Comparison of ENCODE assay signal across 19 cellular contexts in the genomic region with DNA sequence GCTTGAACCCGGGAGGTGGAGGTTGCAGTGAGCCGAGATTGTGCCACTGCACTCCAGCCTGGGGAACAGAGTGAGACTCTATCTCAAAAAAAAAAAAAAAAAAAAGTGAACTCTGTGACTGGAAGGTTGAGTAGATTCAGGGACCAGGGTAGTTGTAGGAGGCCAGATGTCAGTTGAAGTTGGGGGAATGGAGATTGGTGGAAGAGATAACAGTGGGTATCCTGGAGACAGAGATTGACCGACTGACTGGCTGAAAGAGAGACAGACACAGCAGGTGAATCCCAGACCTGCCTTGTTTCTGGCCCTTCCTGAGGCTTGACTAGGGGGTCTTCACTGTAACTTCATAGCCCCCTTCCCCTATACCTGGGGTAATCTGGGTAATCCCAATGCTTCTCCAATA. TPM values are rescaled to one million over a fixed set of nuclear protein-coding genes. Genes with fewer than 3 reads are reported as not detected.
A peak's percentile ranks its signal among the peaks of the same experiment; 100 is the strongest.
DNase-seq lines count a peak whose midpoint lies in the region; ATAC-seq, FAIRE-seq and TF ChIP-seq lines count a peak whose summit lies in the region.
"Had no signal": no experiment of that assay in that cellular context is flagged by ENCODE, and none has a peak within 500 bp of the region (broad histone marks: within the 10 kb centered on the region; RNA-seq: fewer than 3 reads in every experiment).

No MANE protein-coding gene starts in this region.

- RAD21 ChIA-PET in GM12878 (lab: Charles Lee; ENCODE audit: unreplicated experiment), result interaction anchor here (0.5 to 4.4 kb wide), 9 partner anchors 21 to 348 kb away, joined by 3 to 67 read pairs (median 14); a partner anchor contains a TSS

- POLR2A ChIA-PET in GM12878 (lab: Charles Lee), result interaction anchor here (0.7 to 2.3 kb wide), 5 partner anchors 21 to 349 kb away, joined by 4 to 18 read pairs (median 7); a partner anchor contains a TSS

- in situ Hi-C loops in GM12878 (cut with MboI) (loop anchor here (5.0 kb wide), 2 partner anchors 195 to 290 kb away; no protein-coding TSS in a partner anchor), GM23248 (cut with MboI) (no loop called here)

- peak overlapping the region; percentile 81 for H3K4me2 ChIP-seq in OCI-LY3 (ENCODE audit: low read length)
- peak overlapping the region; percentile 80 for H3K4me2 ChIP-seq in GM12878 (ENCODE audit: control insufficient read depth, insufficient read depth)
- no peak overlapping the region for H3K4me2 ChIP-seq in GM23248 (ENCODE audit: unreplicated experiment)

- H3K36me3 ChIP-seq in OCI-LY3 (replicated peaks; ENCODE audit: low read depth, low read length), result no peaks in the 10 kb centered on the region
- H3K36me3 ChIP-seq in GM12878 (ENCODE audit: control insufficient read depth in 2 of 2, insufficient read depth in 2 of 2, low read length in 1 of 2), result no peaks in the 10 kb centered on the region
- H3K36me3 ChIP-seq in GM23248 (ENCODE audit: low read depth), result no peaks in the 10 kb centered on the region
- H3K36me3 ChIP-seq: BLaER1, HAP-1 had no signal

- H2AFZ ChIP-seq in OCI-LY3 (ENCODE audit: low read depth, low read length), result no peak overlapping the region
- H2AFZ ChIP-seq in GM12878 (ENCODE audit: control insufficient read depth, low read depth, low read length), result no peak overlapping the region
- H2AFZ ChIP-seq in GM23248, result no peak overlapping the region

- FAIRE-seq in GM12878 (lab: Jason Lieb, UNC), result no peak
- FAIRE-seq: HepG2 had no signal

- H3K9me3 ChIP-seq in OCI-LY3 (ENCODE audit: insufficient read depth, low read length) (no peaks in the 10 kb centered on the region), GM12878 (replicated peaks; ENCODE audit: control insufficient read depth, insufficient read depth, low read length) (no peaks in the 10 kb centered on the region), GM23248 (ENCODE audit: low read depth) (no peaks in the 10 kb centered on the region)
- H3K9me3 ChIP-seq: BLaER1, HAP-1 had no signal

- no peak for TF ChIP-seq EP300 in GM12878 (IDR thresholded peaks at IDR 0.05; ENCODE audit: borderline replicate concordance in 1 of 2, control insufficient read depth in 1 of 2, low read depth in 2 of 2, low read length in 2 of 2)

- BruUV-seq in GM12878 (replicated peaks; lab: Mats Ljungman, UMichigan), result no TSS peak

- H3K27ac ChIP-seq in OCI-LY3 (ENCODE audit: low read length), result no peak overlapping the region
- peak overlapping the region; percentile 86 for H3K27ac ChIP-seq in GM12878 (ENCODE audit: control insufficient read depth, insufficient read depth)
- no peak overlapping the region for H3K27ac ChIP-seq in GM23248
- H3K27ac ChIP-seq: BLaER1 had no signal

- peak; percentile 7 for DNase-seq in activated CD8-positive, alpha-beta memory T cell treated with anti-CD3 and anti-CD28 coated beads for 24 hours
- DNase-seq in activated CD8-positive, alpha-beta memory T cell treated with anti-CD3 and anti-CD28 coated beads, Interleukin-2, amount 50 U/mL, for 4 hours, result no peak
- no peak for DNase-seq in GM12878 (ENCODE audit: low read depth, low spot score)
- DNase-seq in NCI-H526 (lab: John Stamatoyannopoulos, UW), result no peak
- DNase-seq in GM23248, result no peak
- no peak for DNase-seq in GM10266 (ENCODE audit: extremely low spot score)
- DNase-seq: 8988T; CD4-positive, alpha-beta memory T cell; DMS153; DMS79 had no signal

- CTCF ChIA-PET in GM12878 (lab: Yijun Ruan, JAX), result interaction anchor here (0.6 to 4.5 kb wide), 6 partner anchors 21 to 444 kb away, joined by 3 to 119 read pairs (median 8); no protein-coding TSS in a partner anchor

- TF ChIP-seq POLR2A in GM12878 (IDR thresholded peaks at IDR 0.05; ENCODE audit: low read depth, low read length), result no peak

- H3K27me3 ChIP-seq in OCI-LY3 (ENCODE audit: low read depth, low read length) (peaks cover 14% of the 10 kb centered on the region), GM12878 (replicated peaks in 1 of 2; ENCODE audit: control insufficient read depth in 2 of 2, insufficient read depth in 2 of 2, low read length in 1 of 2) (no peaks in the 10 kb centered on the region), GM23248 (replicated peaks; ENCODE audit: insufficient read depth) (no peaks in the 10 kb centered on the region)
- H3K27me3 ChIP-seq: BLaER1 had no signal

- peak overlapping the region; percentile 80 for H3K4me3 ChIP-seq in OCI-LY3 (ENCODE audit: low read length)
- no peak overlapping the region for H3K4me3 ChIP-seq in GM12878
- H3K4me3 ChIP-seq in GM23248, result no peak overlapping the region
- H3K4me3 ChIP-seq: BLaER1, HAP-1 had no signal

- H3K9ac ChIP-seq in OCI-LY3 (ENCODE audit: low read length) (peak overlapping the region; percentile 64; the same call in 1 of the 2 replicates), GM12878 (ENCODE audit: control insufficient read depth, insufficient read depth, low read length) (no peak overlapping the region), GM23248 (no peak overlapping the region)
- H3K9ac ChIP-seq: BLaER1 had no signal

- whole genome bisulfite sequencing in GM12878 (ENCODE audit: insufficient coverage, insufficient replicate concordance, low lambda C conversion rate, missing lambda C conversion rate), result 98% methylated on average over 3 of the region's 3 CpGs
- WGBS in GM23248 (ENCODE audit: low coverage in 1 of 2, low lambda C conversion rate in 2 of 2, missing lambda C conversion rate in 2 of 2), 2 experiments, result 80 to 87% methylated on average over 3 of the region's 3 CpGs

- SMC1A ChIA-PET in GM12878 (lab: Charles Lee; ENCODE audit: uncharacterized antibody, unreplicated experiment), result interaction anchor here (0.7 to 4.8 kb wide), 10 partner anchors 8 to 391 kb away, joined by 3 to 97 read pairs (median 12); a partner anchor contains a TSS

- no peaks in the 10 kb centered on the region for H3K79me2 ChIP-seq in OCI-LY3 (ENCODE audit: low read length)
- H3K79me2 ChIP-seq in GM12878 (ENCODE audit: control insufficient read depth, insufficient read depth, low read length), result no peaks in the 10 kb centered on the region
- H3K79me2 ChIP-seq in GM23248 (ENCODE audit: insufficient read depth), result no peaks in the 10 kb centered on the region

- no peak for TF ChIP-seq CTCF in OCI-LY3 (IDR thresholded peaks at IDR 0.05; ENCODE audit: low read depth, low read length)
- TF ChIP-seq CTCF in GM12878 (IDR thresholded peaks at IDR 0.05 in 2 of 3, conservative IDR thresholded peaks at IDR 0.05 in 1 of 3; ENCODE audit: control insufficient read depth in 2 of 3, extremely low read depth in 1 of 3, insufficient read depth in 1 of 3, low read depth in 3 of 3, low read length in 3 of 3), result no peak
- TF ChIP-seq CTCF in GM10266 (IDR thresholded peaks at IDR 0.05; ENCODE audit: control insufficient read depth, insufficient read depth, low read depth, missing control alignments), result no peak

- peaks cover 23% of the 10 kb centered on the region for H3K4me1 ChIP-seq in OCI-LY3 (ENCODE audit: low read length)
- peaks cover 34% of the 10 kb centered on the region for H3K4me1 ChIP-seq in GM12878 (ENCODE audit: control insufficient read depth, insufficient read depth, low read length)
- H3K4me1 ChIP-seq in GM23248 (ENCODE audit: insufficient read depth), result 0 out of 2 replicates have a peak, but pooled peaks cover 5% of the 10 kb centered on the region

- no peak for ATAC-seq in GM12878
- ATAC-seq: HepG2 had no signal

- no peaks in the 10 kb centered on the region for H3K9me2 ChIP-seq in GM23248 (ENCODE audit: insufficient read depth)

- no peaks in the 10 kb centered on the region for H4K20me1 ChIP-seq in OCI-LY3 (ENCODE audit: insufficient read depth, low read length)
- no peaks in the 10 kb centered on the region for H4K20me1 ChIP-seq in GM12878 (ENCODE audit: control insufficient read depth, insufficient read depth)
- H4K20me1 ChIP-seq in GM23248 (ENCODE audit: insufficient read depth), result no peaks in the 10 kb centered on the region
- H4K20me1 ChIP-seq: BLaER1 had no signal

- no peaks in the 10 kb centered on the region; the same call in 1 of the 2 replicates for H3F3A ChIP-seq in GM23248 (ENCODE audit: insufficient read depth)

- TF ChIP-seq RAD21 in GM12878 (IDR thresholded peaks at IDR 0.05; ENCODE audit: insufficient read depth, low read depth, low read length), result no peak

- intact Hi-C loops in GM12878 (cut with micrococcal nuclease; ENCODE audit: unreplicated experiment), result loop anchor here (2.0 to 5.0 kb wide), 4 partner anchors 21 to 365 kb away; a partner anchor contains a TSS

RNA-seq across cellular contexts. Expression of a gene that starts 22.1 kb away (rescaled TPM):
- total RNA-seq in GM12878 (2013; cell fraction: nucleolus; rRNA removed), result not detected in 2 replicates
- not detected in 2 replicates for total RNA-seq in GM12878 (2014; rRNA removed)
- not detected in 2 replicates for total RNA-seq in GM12878 (2014; rRNA removed; fragmentation: Illumina TruSeq; extraction: Trizol)
- total RNA-seq in GM12878 (2021), result not detected in 2 replicates
- not detected for polyA plus RNA-seq in GM12878 (2011; ENCODE audit: low read depth)
- not detected in 2 replicates for polyA plus RNA-seq in GM12878 (2011; rRNA removed)
- not detected in 2 replicates for polyA plus RNA-seq in GM12878 (2011; cell fraction: cytosol; rRNA removed)
- not detected in 2 replicates for polyA plus RNA-seq in GM12878 (2011; cell fraction: nucleus; rRNA removed)
- polyA plus RNA-seq in GM12878 (2012), result not detected in 2 replicates
- polyA plus RNA-seq in GM12878 (2014; fragmentation: Illumina TruSeq; extraction: Trizol), result not detected in 2 replicates
- polyA plus RNA-seq in GM12878 (2014; fragmentation: Nextera tagmentation; extraction: Ambion mirVana), result not detected
- polyA plus RNA-seq in GM12878 (2014; rRNA removed), result not detected in 2 replicates
- polyA plus RNA-seq in GM12878 (2016; fragmentation: Nextera tagmentation; extraction: Ambion mirVana), result not detected
- polyA minus RNA-seq in GM12878 (2011; rRNA and poly(A)+ RNA removed), result 1,322 TPM in 1 of 2 replicates, not detected in the other
- polyA minus RNA-seq in GM12878 (2011; cell fraction: cytosol; rRNA and poly(A)+ RNA removed), result not detected in 2 replicates
- polyA minus RNA-seq in GM12878 (2011; cell fraction: nucleus; rRNA and poly(A)+ RNA removed), result under 0.01 TPM in 1 of 2 replicates, not detected in the other
- not detected in 2 replicates for total RNA-seq in GM23248 (2014; rRNA removed; shearing (Covaris generic))
- polyA plus RNA-seq in GM23248 (2016; fragmentation: Nextera tagmentation; extraction: Ambion mirVana), result not detected in 2 replicates
- total RNA-seq: A673; CD4-positive, alpha-beta memory T cell; H4 had no signal
- polyA plus RNA-seq: AG04450; CD14-positive monocyte; CD4-positive, alpha-beta memory T cell; HepG2; IgD-negative memory B cell had no signal

RNA-seq across cellular contexts. Expression of a gene that starts 36.7 kb away (rescaled TPM):
- 2.0 and 2.2 TPM in 2 replicates for total RNA-seq in GM12878 (2013; cell fraction: nucleolus; rRNA removed)
- total RNA-seq in GM12878 (2014; rRNA removed) (0.11 and 0.28 TPM in 2 replicates), GM12878 (2014; rRNA removed; fragmentation: Illumina TruSeq; extraction: Trizol) (0.04 and 0.05 TPM in 2 replicates), GM12878 (2021) (0.35 and 0.36 TPM in 2 replicates)
- polyA plus RNA-seq in GM12878 (2011; ENCODE audit: low read depth), result 0.08 TPM
- polyA plus RNA-seq in GM12878 (2011; rRNA removed) (0.03 and 0.05 TPM in 2 replicates), GM12878 (2014; fragmentation: Illumina TruSeq; extraction: Trizol) (0.04 and 0.08 TPM in 2 replicates), GM12878 (2014; fragmentation: Nextera tagmentation; extraction: Ambion mirVana) (not detected), GM12878 (2014; rRNA removed) (0.06 and 0.14 TPM in 2 replicates), GM12878 (2016; fragmentation: Nextera tagmentation; extraction: Ambion mirVana) (not detected), GM23248 (2016; fragmentation: Nextera tagmentation; extraction: Ambion mirVana) (not detected in 2 replicates)
- polyA plus RNA-seq in GM12878 (2011; cell fraction: cytosol; rRNA removed), result 0.09 and 0.12 TPM in 2 replicates
- 0.69 and 0.94 TPM in 2 replicates for polyA plus RNA-seq in GM12878 (2011; cell fraction: nucleus; rRNA removed)
- 0.17 and 0.24 TPM in 2 replicates for polyA plus RNA-seq in GM12878 (2012)
- 0.37 and 0.52 TPM in 2 replicates for polyA minus RNA-seq in GM12878 (2011; rRNA and poly(A)+ RNA removed)
- 0.31 and 0.53 TPM in 2 replicates for polyA minus RNA-seq in GM12878 (2011; cell fraction: cytosol; rRNA and poly(A)+ RNA removed)
- polyA minus RNA-seq in GM12878 (2011; cell fraction: nucleus; rRNA and poly(A)+ RNA removed), result 0.24 and 0.57 TPM in 2 replicates
- total RNA-seq in GM23248 (2014; rRNA removed; shearing (Covaris generic)), result 0.11 TPM in 1 of 2 replicates, not detected in the other
- total RNA-seq: H4 had no signal
- polyA plus RNA-seq: CD14-positive monocyte, IgD-negative memory B cell had no signal
